In the genomic region with DNA sequence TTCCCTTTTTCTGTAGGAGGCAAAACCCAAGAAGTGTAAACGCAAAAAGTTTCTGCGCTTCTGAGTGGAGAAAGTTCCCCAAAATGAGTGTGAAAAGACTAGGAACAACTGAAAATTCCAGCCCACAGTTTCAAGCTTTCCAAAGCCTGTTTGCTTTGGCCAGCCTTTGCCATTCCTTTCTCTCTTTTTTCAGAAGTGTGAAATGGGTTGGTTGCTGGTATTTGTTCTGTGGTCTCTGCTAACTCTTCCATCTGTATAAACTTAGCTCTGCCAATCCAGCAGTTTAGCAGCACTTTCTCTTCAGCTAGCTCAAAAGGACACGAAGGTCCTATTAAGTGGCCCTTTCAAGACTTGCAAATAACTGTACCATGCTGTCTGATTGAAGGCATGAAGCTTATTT, we compare ENCODE assay signal across 1 cellular context.
TF ChIP-seq lines count a peak whose summit lies in the region.

No MANE protein-coding gene starts in this region.

TF ChIP-seq in SK-N-SH treated with all-trans-retinoic acid at 6 μM for 48 hours, 23 proteins besides CTCF, POLR2A, EP300 and RAD21 (continued from another document):
- TF ChIP-seq, protein P1, sequence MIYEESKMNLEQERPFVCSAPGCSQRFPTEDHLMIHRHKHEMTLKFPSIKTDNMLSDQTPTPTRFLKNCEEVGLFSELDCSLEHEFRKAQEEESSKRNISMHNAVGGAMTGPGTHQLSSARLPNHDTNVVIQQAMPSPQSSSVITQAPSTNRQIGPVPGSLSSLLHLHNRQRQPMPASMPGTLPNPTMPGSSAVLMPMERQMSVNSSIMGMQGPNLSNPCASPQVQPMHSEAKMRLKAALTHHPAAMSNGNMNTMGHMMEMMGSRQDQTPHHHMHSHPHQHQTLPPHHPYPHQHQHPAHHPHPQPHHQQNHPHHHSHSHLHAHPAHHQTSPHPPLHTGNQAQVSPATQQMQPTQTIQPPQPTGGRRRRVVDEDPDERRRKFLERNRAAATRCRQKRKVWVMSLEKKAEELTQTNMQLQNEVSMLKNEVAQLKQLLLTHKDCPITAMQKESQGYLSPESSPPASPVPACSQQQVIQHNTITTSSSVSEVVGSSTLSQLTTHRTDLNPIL (CRISPR knock-in tag; IDR thresholded peaks at IDR 0.05; ENCODE audit: low read depth), result no peak
- TF ChIP-seq, protein P2, sequence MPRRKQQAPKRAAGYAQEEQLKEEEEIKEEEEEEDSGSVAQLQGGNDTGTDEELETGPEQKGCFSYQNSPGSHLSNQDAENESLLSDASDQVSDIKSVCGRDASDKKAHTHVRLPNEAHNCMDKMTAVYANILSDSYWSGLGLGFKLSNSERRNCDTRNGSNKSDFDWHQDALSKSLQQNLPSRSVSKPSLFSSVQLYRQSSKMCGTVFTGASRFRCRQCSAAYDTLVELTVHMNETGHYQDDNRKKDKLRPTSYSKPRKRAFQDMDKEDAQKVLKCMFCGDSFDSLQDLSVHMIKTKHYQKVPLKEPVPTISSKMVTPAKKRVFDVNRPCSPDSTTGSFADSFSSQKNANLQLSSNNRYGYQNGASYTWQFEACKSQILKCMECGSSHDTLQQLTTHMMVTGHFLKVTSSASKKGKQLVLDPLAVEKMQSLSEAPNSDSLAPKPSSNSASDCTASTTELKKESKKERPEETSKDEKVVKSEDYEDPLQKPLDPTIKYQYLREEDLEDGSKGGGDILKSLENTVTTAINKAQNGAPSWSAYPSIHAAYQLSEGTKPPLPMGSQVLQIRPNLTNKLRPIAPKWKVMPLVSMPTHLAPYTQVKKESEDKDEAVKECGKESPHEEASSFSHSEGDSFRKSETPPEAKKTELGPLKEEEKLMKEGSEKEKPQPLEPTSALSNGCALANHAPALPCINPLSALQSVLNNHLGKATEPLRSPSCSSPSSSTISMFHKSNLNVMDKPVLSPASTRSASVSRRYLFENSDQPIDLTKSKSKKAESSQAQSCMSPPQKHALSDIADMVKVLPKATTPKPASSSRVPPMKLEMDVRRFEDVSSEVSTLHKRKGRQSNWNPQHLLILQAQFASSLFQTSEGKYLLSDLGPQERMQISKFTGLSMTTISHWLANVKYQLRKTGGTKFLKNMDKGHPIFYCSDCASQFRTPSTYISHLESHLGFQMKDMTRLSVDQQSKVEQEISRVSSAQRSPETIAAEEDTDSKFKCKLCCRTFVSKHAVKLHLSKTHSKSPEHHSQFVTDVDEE (CRISPR knock-in tag; IDR thresholded peaks at IDR 0.05), result no peak
- no peak for TF ChIP-seq OSR1 (CRISPR knock-in tag; IDR thresholded peaks at IDR 0.05)
TF ChIP-seq in SK-N-SH treated with all-trans-retinoic acid at 6 μM for 48 hours: peak in this region for 0.
